In genomic region chr6:131367206-131367873, GRCh38 we compare ENCODE assay signal across 23 cellular contexts.
"Had no signal": no experiment of that assay in that cellular context is flagged by ENCODE, and none has a peak within 500 bp of the region (broad histone marks: within the 10 kb centered on the region; RNA-seq: fewer than 3 reads in every experiment).

No MANE protein-coding gene starts in this region.

- H3K9me3 Mint-ChIP-seq: dendritic cell treated with granulocyte-macrophage colony-stimulating factor and Interleukin-4, amounts not matched to agents 40 ng/mL and 50 ng/mL, for 4 days; stimulated activated naive CD8-positive, alpha-beta T cell treated with anti-CD3 and anti-CD28 coated beads, Interleukin-15, Interleukin-2, amounts not matched to agents 100 ng/mL and 50 ng/mL, for 24 hours had no signal

- H3K4me3 Mint-ChIP-seq: dendritic cell treated with granulocyte-macrophage colony-stimulating factor and Interleukin-4, amounts not matched to agents 40 ng/mL and 50 ng/mL, for 4 days; mesothelial cell of epicardium; nephron progenitor cell; stimulated activated naive CD8-positive, alpha-beta T cell treated with anti-CD3 and anti-CD28 coated beads, Interleukin-15, Interleukin-2, amounts not matched to agents 100 ng/mL and 50 ng/mL, for 24 hours had no signal

- H3K27ac ChIP-seq: cardiac muscle cell, foreskin keratinocyte, left ventricle myocardium inferior, psoas muscle, thyroid gland, WERI-Rb-1 had no signal

- ATAC-seq: foreskin keratinocyte, psoas muscle, right cardiac atrium had no signal

- H3K27ac Mint-ChIP-seq: dendritic cell treated with granulocyte-macrophage colony-stimulating factor and Interleukin-4, amounts not matched to agents 40 ng/mL and 50 ng/mL, for 4 days; mesothelial cell of epicardium; nephron progenitor cell; stimulated activated naive CD8-positive, alpha-beta T cell treated with anti-CD3 and anti-CD28 coated beads, Interleukin-15, Interleukin-2, amounts not matched to agents 100 ng/mL and 50 ng/mL, for 24 hours had no signal

- H3K27me3 Mint-ChIP-seq: dendritic cell treated with granulocyte-macrophage colony-stimulating factor and Interleukin-4, amounts not matched to agents 40 ng/mL and 50 ng/mL, for 4 days; stimulated activated naive CD8-positive, alpha-beta T cell treated with anti-CD3 and anti-CD28 coated beads, Interleukin-15, Interleukin-2, amounts not matched to agents 100 ng/mL and 50 ng/mL, for 24 hours had no signal

- H3K4me1 ChIP-seq: foreskin keratinocyte, psoas muscle, thyroid gland had no signal

- H3K36me3 ChIP-seq: cardiac muscle cell, left ventricle myocardium inferior, pancreas, thyroid gland, WERI-Rb-1 had no signal

- H3K27me3 ChIP-seq: cardiac muscle cell, pancreas, thyroid gland had no signal

- DNase-seq: activated CD4-positive, alpha-beta T cell treated with anti-CD3 and anti-CD28 coated beads, Interleukin-2, amount 50 U/mL, for 1 hour; activated CD4-positive, CD25-positive, alpha-beta regulatory T cell treated with anti-CD3 and anti-CD28 coated beads, Interleukin-2, amount 50 U/mL, for 72 hours; activated CD8-positive, alpha-beta memory T cell treated with anti-CD3 and anti-CD28 coated beads for 24 hours; activated CD8-positive, alpha-beta memory T cell treated with anti-CD3 and anti-CD28 coated beads, Interleukin-2, amount 50 U/mL, for 48 hours; activated naive CD4-positive, alpha-beta T cell treated with Interleukin-2 at 50 U/mL for 16 hours; activated T-cell treated with anti-CD3 and anti-CD28 coated beads, Interleukin-2, amount 50 U/mL, for 48 hours; amygdala; effector memory CD4-positive, alpha-beta T cell; foreskin keratinocyte; left ventricle myocardium inferior; mammary epithelial cell; nephron progenitor cell; pancreas; psoas muscle; right cardiac atrium; stimulated activated CD4-positive, alpha-beta T cell treated with anti-CD3 and anti-CD28 coated beads, Interleukin-1b, Interleukin-23, amount 100 ng/mL, for 48 hours; substantia nigra; thyroid gland; WERI-Rb-1 had no signal

- H3K9me3 ChIP-seq: pancreas, psoas muscle, thyroid gland had no signal

- H3K4me3 ChIP-seq: cardiac muscle cell, pancreas, psoas muscle, thyroid gland had no signal
